ENCODE assay signal across 25 cellular contexts in genomic region chr1:200224315-200224714, GRCh38.
A peak's percentile ranks its signal among the peaks of the same experiment; 100 is the strongest.
DNase-seq lines count a peak whose midpoint lies in the region; ATAC-seq lines count a peak whose summit lies in the region.
"Had no signal": no experiment of that assay in that cellular context is flagged by ENCODE, and none has a peak within 500 bp of the region (broad histone marks: within the 10 kb centered on the region; RNA-seq: fewer than 3 reads in every experiment).

No MANE protein-coding gene starts in this region.

- H4K8ac ChIP-seq in neuronal stem cell (ENCODE audit: low read depth, low read length), result no peak overlapping the region

- no peak overlapping the region for H3K14ac ChIP-seq in neuronal stem cell (ENCODE audit: low read length)

- no peak overlapping the region for H2BK15ac ChIP-seq in neuronal stem cell (ENCODE audit: low read length)

- H3K9me3 ChIP-seq in neuronal stem cell (replicated peaks in 1 of 2; ENCODE audit: control insufficient read depth in 2 of 2, insufficient read depth in 1 of 2, low read depth in 1 of 2, low read length in 2 of 2), result no peaks in the 10 kb centered on the region
- H3K9me3 ChIP-seq: adrenal gland, lower lobe of right lung, SK-N-SH, thoracic aorta had no signal

- H3K27ac ChIP-seq in epithelial cell of prostate, result no peak overlapping the region
- no peak overlapping the region for H3K27ac ChIP-seq in neuronal stem cell (replicated peaks; ENCODE audit: low read length)
- H3K27ac ChIP-seq: adrenal gland, dorsolateral prefrontal cortex, lower lobe of right lung, RWPE1, thoracic aorta had no signal

- no peaks in the 10 kb centered on the region for H3K36me3 ChIP-seq in neuronal stem cell (replicated peaks in 1 of 2; ENCODE audit: control insufficient read depth in 2 of 2, insufficient read depth in 2 of 2, low read length in 2 of 2)
- H3K36me3 ChIP-seq: adrenal gland, lower lobe of right lung, thoracic aorta had no signal

- WGBS in neuronal stem cell (ENCODE audit: extremely low coverage in 2 of 2, insufficient read length in 2 of 2, insufficient replicate concordance in 1 of 2), 2 donors, result no CpG with 5 or more reads among the region's 4 CpGs

- H3K27me3 ChIP-seq in neuronal stem cell (ENCODE audit: control insufficient read depth in 3 of 3, insufficient read depth in 3 of 3, low read depth in 1 of 3, low read length in 3 of 3), result no peaks in the 10 kb centered on the region

- no peaks in the 10 kb centered on the region for H3K79me1 ChIP-seq in neuronal stem cell (ENCODE audit: low read depth, low read length)

- peak overlapping the region; percentile 39 for H2AFZ ChIP-seq in neuronal stem cell (ENCODE audit: low read length)

- H3K4me1 ChIP-seq in neuronal stem cell (ENCODE audit: control insufficient read depth in 2 of 2, insufficient read depth in 1 of 2, low read depth in 1 of 2, low read length in 2 of 2), result peaks cover 2 to 35% of the 10 kb centered on the region in 2 donors
- H3K4me1 ChIP-seq: adrenal gland had no signal

- H3K4me3 ChIP-seq in neuronal stem cell (ENCODE audit: low read length in 2 of 2), result no peak overlapping the region
- H3K4me3 ChIP-seq: adrenal gland, dorsolateral prefrontal cortex, lower lobe of right lung, thoracic aorta had no signal

- no peak for ATAC-seq in GM21737 (IDR thresholded peaks at IDR 0.05; ENCODE audit: unreplicated experiment)
- ATAC-seq in GM21447 (IDR thresholded peaks at IDR 0.05; ENCODE audit: unreplicated experiment), result no peak
- ATAC-seq: activated CD8-positive, alpha-beta T cell treated with anti-CD3 and anti-CD28 coated beads, Interleukin-2, amount 10 ng/mL, durations not matched to agents 7 days and 5 days; lower lobe of right lung; WTC11 had no signal

- H2BK120ac ChIP-seq in neuronal stem cell (ENCODE audit: low read depth, low read length), result no peak overlapping the region

- H3K9ac ChIP-seq in neuronal stem cell (ENCODE audit: low read depth, low read length, poor library complexity), result no peak overlapping the region
- H3K9ac ChIP-seq: SK-N-SH had no signal

- no peak overlapping the region for H4K91ac ChIP-seq in neuronal stem cell (ENCODE audit: low read depth, low read length, poor library complexity)

- H2BK5ac ChIP-seq in neuronal stem cell (ENCODE audit: low read length), result no peak overlapping the region

- no peak overlapping the region for H3K23ac ChIP-seq in neuronal stem cell (ENCODE audit: low read depth, low read length, poor library complexity)

- DNase-seq in EH (ENCODE audit: low read depth) (peak; percentile 51), RPMI7951 (ENCODE audit: low read depth) (peak; percentile 71), epithelial cell of prostate (ENCODE audit: low read depth, low spot score) (peak; percentile 56), neuronal stem cell (ENCODE audit: low spot score) (no peak), NOMO-1 treated with DMSO at 0.1 percent for 48 hours (lab: John Stamatoyannopoulos, UW; ENCODE audit: unreplicated experiment) (no peak), NCI-H748 (lab: John Stamatoyannopoulos, UW; ENCODE audit: unreplicated experiment) (no peak)
- DNase-seq: activated CD8-positive, alpha-beta T cell treated with anti-CD3 and anti-CD28 coated beads, Interleukin-2, amount 10 ng/mL, durations not matched to agents 7 days and 5 days; activated gamma-delta T cell treated with Interleukin-2 at 50 U/mL for 16 hours; adrenal gland; AML-193; caudate nucleus; dorsolateral prefrontal cortex; lower lobe of right lung; MM.1S; NCI-H146; NCI-H2171; NCI-H524 treated with DMSO at 0.1 percent for 48 hours; SK-N-SH; stimulated activated CD4-positive, alpha-beta T cell treated with anti-CD3 and anti-CD28 coated beads, Interleukin-4, amount 100 ng/mL, for 1 hour; stimulated activated naive CD4-positive, alpha-beta T cell had no signal

- H3K18ac ChIP-seq in neuronal stem cell (ENCODE audit: low read length), result no peak overlapping the region

- no peak overlapping the region for H2AK5ac ChIP-seq in neuronal stem cell (ENCODE audit: low read depth, low read length)

- no peak overlapping the region for H3K4ac ChIP-seq in neuronal stem cell (ENCODE audit: low read length)

- H3K4me2 ChIP-seq in neuronal stem cell (ENCODE audit: insufficient read depth, low read length, poor library complexity, severe bottlenecking), result no peak overlapping the region
- H3K4me2 ChIP-seq: SK-N-SH had no signal

- no peak overlapping the region for H2BK12ac ChIP-seq in neuronal stem cell (ENCODE audit: low read length)

Comparison
In these comparisons a context has a peak if more than half of its experiments do, and no peak if none do; other contexts are left out.
1. DNase-seq: peak in EH (single experiment), RPMI7951 (single experiment) and epithelial cell of prostate (single experiment); none in neuronal stem cell (single experiment), NOMO-1 treated with DMSO at 0.1 percent for 48 hours (single experiment) and NCI-H748 (single experiment).